Comparison of ENCODE assay signal across 15 cellular contexts in the genomic region with DNA sequence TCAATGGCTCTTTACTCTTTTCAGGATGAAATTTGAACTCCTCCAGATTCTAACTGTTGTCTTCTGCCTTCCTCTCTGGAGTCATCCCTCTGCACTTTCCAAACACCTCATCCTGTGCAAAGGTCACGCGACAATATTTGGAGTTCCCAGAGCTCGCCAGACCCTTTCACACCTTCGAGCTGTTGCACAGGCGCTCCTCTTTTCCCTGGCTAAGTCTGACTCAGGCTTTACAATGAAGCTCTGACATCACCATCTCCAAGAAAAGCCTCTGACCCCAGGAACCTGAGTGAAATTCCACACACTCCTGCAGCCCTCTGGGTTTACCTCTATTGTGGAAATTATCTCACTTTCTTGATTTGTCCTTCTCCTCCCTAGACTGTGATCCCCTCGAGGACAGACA.
DNase-seq lines count a peak whose midpoint lies in the region; ATAC-seq and TF ChIP-seq lines count a peak whose summit lies in the region.
"Had no signal": no experiment of that assay in that cellular context is flagged by ENCODE, and none has a peak within 500 bp of the region (broad histone marks: within the 10 kb centered on the region; RNA-seq: fewer than 3 reads in every experiment).

No MANE protein-coding gene starts in this region.

- H3K27me3 Mint-ChIP-seq in naive thymus-derived CD8-positive, alpha-beta T cell = peaks cover 1 to 13% (median 3%) of the 10 kb centered on the region in 5 donors
- no peaks in the 10 kb centered on the region for H3K27me3 Mint-ChIP-seq in osteocyte (ENCODE audit: unreplicated experiment)
- H3K27me3 Mint-ChIP-seq: CD4-positive, CD25-positive, alpha-beta regulatory T cell; CD8-positive, alpha-beta memory T cell had no signal

- peaks cover 0 to 9% (median 4%) of the 10 kb centered on the region in 9 donors for H3K9me3 Mint-ChIP-seq in naive thymus-derived CD8-positive, alpha-beta T cell
- H3K9me3 Mint-ChIP-seq in osteocyte (ENCODE audit: unreplicated experiment) = no peaks in the 10 kb centered on the region

- no peak overlapping the region for H2BK120ac ChIP-seq in mesendoderm (ENCODE audit: low read depth, low read length)

- no peak overlapping the region for H3K4me3 ChIP-seq in mesendoderm (ENCODE audit: low read length)

- H3K27ac Mint-ChIP-seq in naive thymus-derived CD8-positive, alpha-beta T cell = peak overlapping the region in 1 of 10 donors; percentile 31
- no peak overlapping the region for H3K27ac Mint-ChIP-seq in osteocyte (ENCODE audit: unreplicated experiment)
- H3K27ac Mint-ChIP-seq: CD4-positive, CD25-positive, alpha-beta regulatory T cell; CD8-positive, alpha-beta memory T cell had no signal

- H3K4me2 ChIP-seq in mesendoderm (ENCODE audit: low read length) = no peak overlapping the region
- H3K4me2 ChIP-seq: KMS-11 had no signal

- no peak overlapping the region for H2BK5ac ChIP-seq in mesendoderm (ENCODE audit: low read length)

- no peak overlapping the region for H4K8ac ChIP-seq in mesendoderm (ENCODE audit: low read depth, low read length)

- H4K5ac ChIP-seq in mesendoderm (ENCODE audit: low read length) = no peak overlapping the region

- no peaks in the 10 kb centered on the region for H3K79me2 ChIP-seq in mesendoderm (ENCODE audit: control insufficient read depth, insufficient read depth, low read length)

- H3K4me1 ChIP-seq in mesendoderm (ENCODE audit: control insufficient read depth, low read depth, low read length) = no peaks in the 10 kb centered on the region
- H3K4me1 ChIP-seq: BE2C, Caco-2 had no signal

- TF ChIP-seq CTCF in osteocyte (IDR thresholded peaks at IDR 0.05) = no peak

- no peak overlapping the region for H3K27ac ChIP-seq in mesendoderm (ENCODE audit: low read depth, low read length)
- H3K27ac ChIP-seq: KMS-11 had no signal

- H3K79me1 ChIP-seq in mesendoderm (ENCODE audit: low read length) = no peaks in the 10 kb centered on the region

- no peaks in the 10 kb centered on the region for H3K27me3 ChIP-seq in mesendoderm (ENCODE audit: insufficient read depth, low read length, poor library complexity)
- H3K27me3 ChIP-seq: BE2C had no signal

- ATAC-seq in GM21526 (IDR thresholded peaks at IDR 0.05; ENCODE audit: low FRiP score, unreplicated experiment) = no peak
- no peak for ATAC-seq in naive thymus-derived CD8-positive, alpha-beta T cell

- no peak overlapping the region for H3K9ac ChIP-seq in mesendoderm (ENCODE audit: low read length)
- H3K9ac ChIP-seq: KMS-11 had no signal

- H3K4ac ChIP-seq in mesendoderm (ENCODE audit: low read depth, low read length) = no peak overlapping the region

- no peak overlapping the region for H3K18ac ChIP-seq in mesendoderm (ENCODE audit: low read length)

- no CpG with 5 or more reads among the region's 6 CpGs for WGBS in mesendoderm (ENCODE audit: extremely low coverage, insufficient coverage, low lambda C conversion rate)

- H3K36me3 ChIP-seq in mesendoderm (ENCODE audit: control insufficient read depth, insufficient read depth, low read length) = no peaks in the 10 kb centered on the region
- H3K36me3 ChIP-seq: BE2C had no signal

- H3K56ac ChIP-seq in mesendoderm (ENCODE audit: low read length) = no peak overlapping the region

- POLR2A ChIA-PET in naive thymus-derived CD8-positive, alpha-beta T cell (lab: Charles Lee) = no interaction called here

- no peaks in the 10 kb centered on the region for H3K4me1 Mint-ChIP-seq in naive thymus-derived CD8-positive, alpha-beta T cell
- H3K4me1 Mint-ChIP-seq in osteocyte (ENCODE audit: unreplicated experiment) = peaks cover 8% of the 10 kb centered on the region
- H3K4me1 Mint-ChIP-seq: CD4-positive, CD25-positive, alpha-beta regulatory T cell; CD8-positive, alpha-beta memory T cell had no signal

- no peaks in the 10 kb centered on the region for H3K36me3 Mint-ChIP-seq in naive thymus-derived CD8-positive, alpha-beta T cell
- peaks cover 4% of the 10 kb centered on the region for H3K36me3 Mint-ChIP-seq in osteocyte (ENCODE audit: unreplicated experiment)
- H3K36me3 Mint-ChIP-seq: CD4-positive, CD25-positive, alpha-beta regulatory T cell; CD8-positive, alpha-beta memory T cell had no signal

- no peak overlapping the region for H2BK15ac ChIP-seq in mesendoderm (replicated peaks; ENCODE audit: low read depth)

- peak; percentile 31 for DNase-seq in ELR (ENCODE audit: low read depth)
- DNase-seq in M059J (ENCODE audit: low read depth) = peak; percentile 47
- peak; percentile 44 for DNase-seq in mesendoderm
- DNase-seq in naive thymus-derived CD8-positive, alpha-beta T cell = no peak
- DNase-seq in osteocyte (ENCODE audit: extremely low spot score, unreplicated experiment) = no peak
- DNase-seq: ACHN; BE2C; C1 segment of cervical spinal cord; Caco-2; CD4-positive, CD25-positive, alpha-beta regulatory T cell; CD8-positive, alpha-beta memory T cell; GOT3; H7 had no signal

- H2AK5ac ChIP-seq in mesendoderm (ENCODE audit: low read length) = no peak overlapping the region

- no peak overlapping the region for H3K4me3 Mint-ChIP-seq in naive thymus-derived CD8-positive, alpha-beta T cell
- no peak overlapping the region for H3K4me3 Mint-ChIP-seq in osteocyte (ENCODE audit: unreplicated experiment)
- H3K4me3 Mint-ChIP-seq: CD4-positive, CD25-positive, alpha-beta regulatory T cell; CD8-positive, alpha-beta memory T cell had no signal

- no peak overlapping the region for H3K23ac ChIP-seq in mesendoderm (ENCODE audit: low read length)

Comparison
In these comparisons a context has a peak if more than half of its experiments do, and no peak if none do; other contexts are left out.
1. DNase-seq: peak in ELR (single experiment), M059J (single experiment) and mesendoderm (single experiment); none in naive thymus-derived CD8-positive, alpha-beta T cell (0 of 10) and osteocyte (single experiment).